ENCODE assay signal across 1 cellular context in the genomic region with DNA sequence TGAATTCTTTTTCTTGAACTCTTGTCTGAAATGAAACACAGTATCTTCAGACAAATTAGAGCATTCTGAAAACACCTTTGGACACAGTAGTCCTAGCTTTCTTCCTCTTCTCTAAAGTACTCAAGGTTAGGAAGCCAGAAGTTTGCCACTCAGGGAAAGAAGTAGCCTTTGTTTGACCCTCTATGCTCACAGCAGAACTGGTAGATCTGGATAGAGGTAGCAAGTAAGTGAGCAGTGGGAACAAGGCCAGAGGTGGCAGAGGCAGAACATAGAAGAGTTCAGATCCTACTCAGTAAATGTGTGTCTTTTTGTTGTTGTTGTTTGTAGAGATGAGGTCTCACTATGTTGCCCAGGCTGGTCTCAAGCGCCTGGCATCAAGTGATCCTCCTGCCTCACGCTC.
TF ChIP-seq lines count a peak whose summit lies in the region.

No MANE protein-coding gene starts in this region.

TF ChIP-seq in WTC11, 78 proteins besides CTCF, POLR2A, EP300 and RAD21 (continued from another document):
- TF ChIP-seq, protein P1, sequence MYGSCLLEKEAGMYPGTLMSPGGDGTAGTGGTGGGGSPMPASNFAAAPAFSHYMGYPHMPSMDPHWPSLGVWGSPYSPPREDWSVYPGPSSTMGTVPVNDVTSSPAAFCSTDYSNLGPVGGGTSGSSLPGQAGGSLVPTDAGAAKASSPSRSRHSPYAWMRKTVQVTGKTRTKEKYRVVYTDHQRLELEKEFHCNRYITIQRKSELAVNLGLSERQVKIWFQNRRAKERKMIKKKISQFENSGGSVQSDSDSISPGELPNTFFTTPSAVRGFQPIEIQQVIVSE (CRISPR knock-in tag; IDR thresholded peaks at IDR 0.05; ENCODE audit: borderline replicate concordance), result no peak
- TF ChIP-seq NR2C2 (CRISPR knock-in tag; IDR thresholded peaks at IDR 0.05) (no peak), SP1 (CRISPR knock-in tag; conservative IDR thresholded peaks at IDR 0.05) (no peak), NFYB (CRISPR knock-in tag; conservative IDR thresholded peaks at IDR 0.05; ENCODE audit: low read depth) (no peak), ZBTB21 (CRISPR knock-in tag; IDR thresholded peaks at IDR 0.05; ENCODE audit: borderline replicate concordance) (no peak), OVOL2 (CRISPR knock-in tag; IDR thresholded peaks at IDR 0.05; ENCODE audit: borderline replicate concordance) (no peak), MYBL2 (CRISPR knock-in tag; IDR thresholded peaks at IDR 0.05) (no peak), NR3C1 (CRISPR knock-in tag; conservative IDR thresholded peaks at IDR 0.05; ENCODE audit: low read depth) (no peak), NR1H2 (CRISPR knock-in tag; IDR thresholded peaks at IDR 0.05) (no peak), ZNF232 (CRISPR knock-in tag; IDR thresholded peaks at IDR 0.05) (no peak), EMX1 (CRISPR knock-in tag; IDR thresholded peaks at IDR 0.05) (no peak), RORB (CRISPR knock-in tag; IDR thresholded peaks at IDR 0.05) (no peak), FOXP1 (CRISPR knock-in tag; IDR thresholded peaks at IDR 0.05; ENCODE audit: borderline replicate concordance) (no peak)
- TF ChIP-seq, protein P2, sequence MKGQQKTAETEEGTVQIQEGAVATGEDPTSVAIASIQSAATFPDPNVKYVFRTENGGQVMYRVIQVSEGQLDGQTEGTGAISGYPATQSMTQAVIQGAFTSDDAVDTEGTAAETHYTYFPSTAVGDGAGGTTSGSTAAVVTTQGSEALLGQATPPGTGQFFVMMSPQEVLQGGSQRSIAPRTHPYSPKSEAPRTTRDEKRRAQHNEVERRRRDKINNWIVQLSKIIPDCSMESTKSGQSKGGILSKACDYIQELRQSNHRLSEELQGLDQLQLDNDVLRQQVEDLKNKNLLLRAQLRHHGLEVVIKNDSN (CRISPR knock-in tag; IDR thresholded peaks at IDR 0.05), result no peak
- TF ChIP-seq, protein P3, sequence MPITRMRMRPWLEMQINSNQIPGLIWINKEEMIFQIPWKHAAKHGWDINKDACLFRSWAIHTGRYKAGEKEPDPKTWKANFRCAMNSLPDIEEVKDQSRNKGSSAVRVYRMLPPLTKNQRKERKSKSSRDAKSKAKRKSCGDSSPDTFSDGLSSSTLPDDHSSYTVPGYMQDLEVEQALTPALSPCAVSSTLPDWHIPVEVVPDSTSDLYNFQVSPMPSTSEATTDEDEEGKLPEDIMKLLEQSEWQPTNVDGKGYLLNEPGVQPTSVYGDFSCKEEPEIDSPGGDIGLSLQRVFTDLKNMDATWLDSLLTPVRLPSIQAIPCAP (CRISPR knock-in tag; IDR thresholded peaks at IDR 0.05), result no peak
- TF ChIP-seq, protein P4, sequence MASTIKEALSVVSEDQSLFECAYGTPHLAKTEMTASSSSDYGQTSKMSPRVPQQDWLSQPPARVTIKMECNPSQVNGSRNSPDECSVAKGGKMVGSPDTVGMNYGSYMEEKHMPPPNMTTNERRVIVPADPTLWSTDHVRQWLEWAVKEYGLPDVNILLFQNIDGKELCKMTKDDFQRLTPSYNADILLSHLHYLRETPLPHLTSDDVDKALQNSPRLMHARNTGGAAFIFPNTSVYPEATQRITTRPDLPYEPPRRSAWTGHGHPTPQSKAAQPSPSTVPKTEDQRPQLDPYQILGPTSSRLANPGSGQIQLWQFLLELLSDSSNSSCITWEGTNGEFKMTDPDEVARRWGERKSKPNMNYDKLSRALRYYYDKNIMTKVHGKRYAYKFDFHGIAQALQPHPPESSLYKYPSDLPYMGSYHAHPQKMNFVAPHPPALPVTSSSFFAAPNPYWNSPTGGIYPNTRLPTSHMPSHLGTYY (CRISPR knock-in tag; IDR thresholded peaks at IDR 0.05), result no peak
